ENCODE assay signal across 2 cellular contexts in the genomic region with DNA sequence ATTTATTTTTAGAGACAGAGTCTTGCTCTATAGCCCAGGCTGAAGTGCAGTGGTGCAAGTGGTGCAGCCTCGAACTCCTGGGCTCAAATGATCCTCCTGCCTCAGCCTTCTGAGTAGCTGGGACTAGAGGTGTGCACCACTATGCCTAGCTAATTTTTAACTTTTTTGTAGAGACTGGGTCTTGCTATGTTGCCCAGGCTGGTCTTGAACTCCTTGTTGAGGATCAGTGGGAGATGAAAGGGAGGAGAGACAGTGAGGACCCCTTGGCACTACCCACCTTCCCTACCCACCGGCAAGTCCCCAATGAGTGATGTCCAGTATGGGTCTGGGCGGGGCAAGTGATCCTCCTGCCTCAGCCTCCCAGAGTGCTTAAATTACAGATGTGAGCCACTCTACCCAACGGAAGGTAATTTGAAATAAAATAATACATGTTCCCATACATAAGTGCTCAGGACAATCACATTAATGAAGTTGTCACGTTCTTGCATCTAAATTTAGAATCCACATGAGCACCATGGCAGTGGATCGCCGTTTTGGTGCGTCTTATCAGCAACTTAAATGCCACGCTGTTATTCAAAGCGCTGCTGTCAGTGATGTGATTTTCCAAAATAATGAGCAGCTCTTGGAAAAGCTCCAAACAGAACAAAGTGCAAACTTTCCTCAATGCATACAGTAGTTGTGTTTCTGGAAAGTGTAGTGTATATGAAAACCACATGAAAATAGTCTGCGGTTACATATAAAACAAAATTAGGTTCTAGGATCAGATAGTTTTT.
TF ChIP-seq lines count a peak whose summit lies in the region.

No MANE protein-coding gene starts in this region.

TF ChIP-seq in HepG2, 621 proteins besides CTCF, POLR2A, EP300 and RAD21:
- peak; percentile 59; the same call in 1 of the 2 replicates for TF ChIP-seq PPARG (CRISPR knock-in tag; conservative IDR thresholded peaks at IDR 0.05)
- 0 out of 2 replicates have a peak, but pooled peaks have one; percentile 21 for TF ChIP-seq ADNP (CRISPR knock-in tag; IDR thresholded peaks at IDR 0.05)
- TF ChIP-seq SMAD1 (CRISPR knock-in tag; IDR thresholded peaks at IDR 0.05; ENCODE audit: borderline replicate concordance, low read depth): no peak
- TF ChIP-seq CBX1 (IDR thresholded peaks at IDR 0.05; ENCODE audit: low read depth): no peak
- no peak for TF ChIP-seq ZZZ3 (CRISPR knock-in tag; IDR thresholded peaks at IDR 0.05; ENCODE audit: borderline replicate concordance)
- TF ChIP-seq XBP1 (CRISPR knock-in tag; IDR thresholded peaks at IDR 0.05): no peak
- TF ChIP-seq NR2F2 (IDR thresholded peaks at IDR 0.05; ENCODE audit: borderline replicate concordance, low read depth): no peak
- no peak for TF ChIP-seq ZNF510 (CRISPR knock-in tag; IDR thresholded peaks at IDR 0.05; ENCODE audit: low read depth)
- no peak for TF ChIP-seq DPF2 (CRISPR knock-in tag; IDR thresholded peaks at IDR 0.05; ENCODE audit: borderline replicate concordance, low read depth)
- TF ChIP-seq ZNF121 (CRISPR knock-in tag; IDR thresholded peaks at IDR 0.05): peak; percentile 86
- TF ChIP-seq NR1H2 (CRISPR knock-in tag; IDR thresholded peaks at IDR 0.05; ENCODE audit: borderline replicate concordance, low read depth): no peak

TF ChIP-seq in endothelial cell of umbilical vein, 7 proteins besides CTCF, POLR2A, EP300 and RAD21:
- TF ChIP-seq MYC (IDR thresholded peaks at IDR 0.05; ENCODE audit: low read depth, low read length) (no peak), EZH2 (IDR thresholded peaks at IDR 0.05; ENCODE audit: borderline replicate concordance, low read depth, low read length, severe bottlenecking) (no peak), MAX (IDR thresholded peaks at IDR 0.05; ENCODE audit: insufficient read depth, insufficient read length) (no peak), FOS (IDR thresholded peaks at IDR 0.05; ENCODE audit: borderline replicate concordance, insufficient read depth, low read length) (no peak), GATA2 (IDR thresholded peaks at IDR 0.05; ENCODE audit: insufficient read depth, insufficient read length, low read depth, low read length) (no peak), POLR2AphosphoS5 (IDR thresholded peaks at IDR 0.05; ENCODE audit: insufficient read depth, low read depth, low read length) (no peak), JUN (IDR thresholded peaks at IDR 0.05; ENCODE audit: borderline replicate concordance, insufficient read depth, insufficient read length, low read depth) (no peak)
